In genomic region chr12:131915000-131915689, GRCh38 we compare ENCODE assay signal across 28 cellular contexts.
"Had no signal": no experiment of that assay in that cellular context is flagged by ENCODE, and none has a peak within 500 bp of the region (broad histone marks: within the 10 kb centered on the region; RNA-seq: fewer than 3 reads in every experiment).

No MANE protein-coding gene starts in this region.

- H3K27me3 ChIP-seq: brain microvascular endothelial cell had no signal

- H3K36me3 Mint-ChIP-seq: activated naive CD8-positive, alpha-beta T cell treated with anti-CD3 and anti-CD28 coated beads for 36 hours had no signal

- DNase-seq: activated B cell treated with CpG ODN at 0.5 μM for 24 hours; activated CD4-positive, alpha-beta memory T cell treated with anti-CD3 and anti-CD28 coated beads for 36 hours; activated CD4-positive, alpha-beta T cell treated with anti-CD3 and anti-CD28 coated beads for 4 hours; activated CD4-positive, alpha-beta T cell treated with anti-CD3 and anti-CD28 coated beads, Interleukin-2, amount 50 U/mL, for 1 hour; activated CD4-positive, CD25-positive, alpha-beta regulatory T cell treated with anti-CD3 and anti-CD28 coated beads, Interleukin-2, amount 50 U/mL, for 72 hours; activated CD8-positive, alpha-beta memory T cell treated with anti-CD3 and anti-CD28 coated beads, Interleukin-2, amount 50 U/mL, for 48 hours; activated effector memory CD4-positive, alpha-beta T cell treated with Interleukin-2 at 50 U/mL for 16 hours; activated naive CD4-positive, alpha-beta T cell treated with anti-CD3 and anti-CD28 coated beads, Interleukin-2, amount 50 U/mL, for 16 hours; activated naive CD8-positive, alpha-beta T cell treated with anti-CD3 and anti-CD28 coated beads for 36 hours; activated T-cell treated with anti-CD3 and anti-CD28 coated beads, Interleukin-2, amount 50 U/mL, for 48 hours; amniotic stem cell; aorta; brain microvascular endothelial cell; NCI-H1092 treated with DMSO at 0.1 percent for 48 hours; NCI-H1417; NCI-H146; NCI-H1930; NCI-H2081 treated with DMSO at 0.1 percent for 48 hours; NCI-H345; NCI-H524 treated with DMSO at 0.1 percent for 48 hours; NCI-H748 treated with DMSO at 0.1 percent for 48 hours; NK-92 treated with Interleukin-12 subunit alpha and Interleukin-12 subunit beta, amount 100 ng/mL, for 24 hours; Right ventricle myocardium superior; SW 1271; T-helper 1 cell; T-helper 9 cell had no signal

- H3K27me3 Mint-ChIP-seq: activated B cell treated with CpG ODN at 0.5 μM for 24 hours; activated CD4-positive, alpha-beta memory T cell treated with anti-CD3 and anti-CD28 coated beads for 36 hours; activated naive CD8-positive, alpha-beta T cell treated with anti-CD3 and anti-CD28 coated beads for 36 hours; central memory CD8-positive, alpha-beta T cell had no signal

- H3K27ac ChIP-seq: brain microvascular endothelial cell, VCaP had no signal

- H3K4me1 Mint-ChIP-seq: activated B cell treated with CpG ODN at 0.5 μM for 24 hours; activated naive CD8-positive, alpha-beta T cell treated with anti-CD3 and anti-CD28 coated beads for 36 hours; central memory CD8-positive, alpha-beta T cell had no signal

- H3K9me3 Mint-ChIP-seq: activated B cell treated with CpG ODN at 0.5 μM for 24 hours; activated CD4-positive, alpha-beta memory T cell treated with anti-CD3 and anti-CD28 coated beads for 36 hours; activated naive CD8-positive, alpha-beta T cell treated with anti-CD3 and anti-CD28 coated beads for 36 hours; central memory CD8-positive, alpha-beta T cell had no signal

- H3K27ac Mint-ChIP-seq: activated B cell treated with CpG ODN at 0.5 μM for 24 hours; activated CD4-positive, alpha-beta memory T cell treated with anti-CD3 and anti-CD28 coated beads for 36 hours; activated naive CD8-positive, alpha-beta T cell treated with anti-CD3 and anti-CD28 coated beads for 36 hours had no signal

- H3K4me3 Mint-ChIP-seq: activated B cell treated with CpG ODN at 0.5 μM for 24 hours; activated CD4-positive, alpha-beta memory T cell treated with anti-CD3 and anti-CD28 coated beads for 36 hours; activated naive CD8-positive, alpha-beta T cell treated with anti-CD3 and anti-CD28 coated beads for 36 hours; central memory CD8-positive, alpha-beta T cell had no signal
